Comparison of ENCODE assay signal across 8 cellular contexts in genomic region chr1:93680121-93681094, GRCh38. TPM values are rescaled to one million over a fixed set of nuclear protein-coding genes. Genes with fewer than 3 reads are reported as not detected.
DNase-seq lines count a peak whose midpoint lies in the region; ATAC-seq and TF ChIP-seq lines count a peak whose summit lies in the region.

No MANE protein-coding gene starts in this region.

- peak in 1 of 3 donors; percentile 54 for DNase-seq in CD4-positive, CD25-positive, alpha-beta regulatory T cell
- peak in 42 of 56 donors; percentile 10 to 73 (median 45) for DNase-seq in amygdala (lab: John Stamatoyannopoulos, UW)
- DNase-seq in left cardiac atrium = peak; percentile 88
- peak; percentile 84 to 92 (median 87) for DNase-seq in ovary
- DNase-seq in effector CD8-positive, alpha-beta T cell (lab: John Stamatoyannopoulos, UW) = no peak

- peaks cover 64% of the 10 kb centered on the region for H3K27me3 Mint-ChIP-seq in CD4-positive, CD25-positive, alpha-beta regulatory T cell

- H3K9me3 Mint-ChIP-seq in CD4-positive, CD25-positive, alpha-beta regulatory T cell = peaks cover 0 to 2% (median 0%) of the 10 kb centered on the region in 7 donors

- no peaks in the 10 kb centered on the region for H3K36me3 Mint-ChIP-seq in CD4-positive, CD25-positive, alpha-beta regulatory T cell

- H3K4me1 Mint-ChIP-seq in CD4-positive, CD25-positive, alpha-beta regulatory T cell = peaks cover 4 to 10% (median 7%) of the 10 kb centered on the region in 4 donors

- H3K4me2 ChIP-seq in OCI-LY1 (ENCODE audit: low read length) = no peak overlapping the region

- no peaks in the 10 kb centered on the region for H3K36me3 ChIP-seq in CD4-positive, CD25-positive, alpha-beta regulatory T cell (ENCODE audit: control insufficient read depth, insufficient read depth, low read length)
- H3K36me3 ChIP-seq in OCI-LY1 (ENCODE audit: insufficient read depth, low read length) = no peaks in the 10 kb centered on the region
- no peaks in the 10 kb centered on the region for H3K36me3 ChIP-seq in ovary

- no peak overlapping the region for H3K27ac ChIP-seq in CD4-positive, CD25-positive, alpha-beta regulatory T cell (ENCODE audit: insufficient read depth, low read length, poor library complexity, severe bottlenecking)
- H3K27ac ChIP-seq in OCI-LY1 (ENCODE audit: low read depth, low read length, poor library complexity, severe bottlenecking) (no peak overlapping the region), ovary (peak overlapping the region; percentile 72 to 90)

- 11 to 17% (median 15%) methylated on average over 34 of the region's 34 CpGs for WGBS in ovary, 3 donors

- no peaks in the 10 kb centered on the region for H3K9me3 ChIP-seq in CD4-positive, CD25-positive, alpha-beta regulatory T cell (ENCODE audit: control insufficient read depth in 2 of 2, low read length in 2 of 2)
- H3K9me3 ChIP-seq in OCI-LY1 (ENCODE audit: low read length) (no peaks in the 10 kb centered on the region), ovary (no peaks in the 10 kb centered on the region)

- TF ChIP-seq EP300 in ovary (IDR thresholded peaks at IDR 0.05) = no peak

- H3K9me2 ChIP-seq in OCI-LY1 (ENCODE audit: low read depth, low read length) = no peaks in the 10 kb centered on the region

- H3K4me3 ChIP-seq in CD4-positive, CD25-positive, alpha-beta regulatory T cell (ENCODE audit: low read depth, low read length) = no peak overlapping the region
- H3K4me3 ChIP-seq in OCI-LY1 (ENCODE audit: low read depth, low read length, poor library complexity, severe bottlenecking) = no peak overlapping the region
- H3K4me3 ChIP-seq in ovary = peak overlapping the region; percentile 70

- peak overlapping the region in 3 of 4 donors; percentile 37 to 78 (median 73) for H3K4me3 Mint-ChIP-seq in CD4-positive, CD25-positive, alpha-beta regulatory T cell

- no peak overlapping the region for H2AFZ ChIP-seq in OCI-LY1 (ENCODE audit: low read length)

- H4K20me1 ChIP-seq in OCI-LY1 (ENCODE audit: insufficient read depth, low read length) = no peaks in the 10 kb centered on the region

- H3K79me2 ChIP-seq in OCI-LY1 (ENCODE audit: insufficient read depth, low read length) = no peaks in the 10 kb centered on the region

- H3F3A ChIP-seq in OCI-LY1 (ENCODE audit: insufficient read depth, low read length) = no peaks in the 10 kb centered on the region

- TF ChIP-seq POLR2A in ovary (IDR thresholded peaks at IDR 0.05) = peak; percentile 38

- ATAC-seq in CD4-positive, CD25-positive, alpha-beta regulatory T cell (ENCODE audit: low read depth in 2 of 2) = peak in 1 of 2 donors; percentile 39
- ATAC-seq in GM18907 (IDR thresholded peaks at IDR 0.05; ENCODE audit: unreplicated experiment) (peak; percentile 67), HG03108 (IDR thresholded peaks at IDR 0.05; ENCODE audit: unreplicated experiment) (peak; percentile 52), left cardiac atrium (peak; percentile 81 to 92)

- no peak overlapping the region for H3K9ac ChIP-seq in OCI-LY1 (ENCODE audit: low read length)

- peaks cover 27% of the 10 kb centered on the region for H3K27me3 ChIP-seq in CD4-positive, CD25-positive, alpha-beta regulatory T cell (ENCODE audit: control insufficient read depth, insufficient read depth, low read length)
- H3K27me3 ChIP-seq in OCI-LY1 (ENCODE audit: insufficient read depth, low read length) = no peaks in the 10 kb centered on the region; the same call in 1 of the 2 replicates
- no peaks in the 10 kb centered on the region for H3K27me3 ChIP-seq in ovary

- peak; percentile 30; the same call in 1 of the 2 replicates for TF ChIP-seq CTCF in OCI-LY1 (IDR thresholded peaks at IDR 0.05; ENCODE audit: low read length)
- peak in 2 of 3 donors; percentile 79 to 81 for TF ChIP-seq CTCF in ovary (IDR thresholded peaks at IDR 0.05)

- peaks cover 15% of the 10 kb centered on the region for H3K4me1 ChIP-seq in CD4-positive, CD25-positive, alpha-beta regulatory T cell (ENCODE audit: control insufficient read depth, insufficient read depth, low read length, poor library complexity, severe bottlenecking)
- no peaks in the 10 kb centered on the region for H3K4me1 ChIP-seq in OCI-LY1 (ENCODE audit: insufficient read depth, low read length, severe bottlenecking)
- H3K4me1 ChIP-seq in ovary (ENCODE audit: insufficient read depth) = peaks cover 11% of the 10 kb centered on the region

- intact Hi-C loops in left cardiac atrium (cut with DNase I) = loop anchor here (2.0 to 5.0 kb wide), 4 partner anchors 18 to 134 kb away; no protein-coding TSS in a partner anchor
- intact Hi-C loops in ovary (cut with DNase I) = loop anchor here in 2 of 4 donors (2.0 to 5.0 kb wide), 2 partner anchors 38 to 50 kb away; no protein-coding TSS in a partner anchor

- H3K27ac Mint-ChIP-seq in CD4-positive, CD25-positive, alpha-beta regulatory T cell = no peak overlapping the region

RNA-seq across cellular contexts. Expression of gene BCAR3, which starts 1.2 kb away (rescaled TPM):
- total RNA-seq in CD4-positive, CD25-positive, alpha-beta regulatory T cell = 0.62 TPM
- polyA plus RNA-seq in CD4-positive, CD25-positive, alpha-beta regulatory T cell = under 1 TPM in 2 of 4 donors, not detected in 2; 0.44 to 0.49 TPM
- total RNA-seq in left cardiac atrium = 10 to 100 TPM; 12.4 to 17.5 TPM
- 10 to 100 TPM; 13.8 to 30.8 (median 17.5) TPM for total RNA-seq in ovary
- 10 to 100 TPM; 14.7 to 23.0 TPM for polyA plus RNA-seq in ovary

Comparison
In these comparisons a context has a peak if more than half of its experiments do, and no peak if none do; other contexts are left out.
1. H3K27ac ChIP-seq: peak in ovary (2 of 2); none in CD4-positive, CD25-positive, alpha-beta regulatory T cell (single experiment) and OCI-LY1 (single experiment).